In the genomic region with DNA sequence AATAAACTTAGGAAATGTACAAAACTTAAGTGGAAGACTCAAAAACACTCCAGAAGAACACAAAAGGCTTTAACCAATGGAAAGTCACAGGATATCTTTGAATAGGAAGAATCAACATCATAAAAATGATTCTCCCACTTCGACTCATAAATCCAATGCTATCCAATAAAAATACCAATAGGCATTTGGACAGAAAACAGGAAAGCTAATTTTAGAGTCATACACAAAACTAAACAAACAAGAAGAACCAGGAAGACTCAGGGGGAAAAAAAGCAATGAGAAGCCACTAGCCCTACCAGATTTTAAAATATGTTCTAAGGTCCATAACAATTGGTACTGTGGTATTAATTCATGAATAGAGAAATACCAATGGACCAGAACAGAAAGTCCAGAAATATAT, we compare ENCODE assay signal across 17 cellular contexts. TPM values are rescaled to one million over a fixed set of nuclear protein-coding genes. Genes with fewer than 3 reads are reported as not detected.
DNase-seq lines count a peak whose midpoint lies in the region; ATAC-seq and TF ChIP-seq lines count a peak whose summit lies in the region.
"Had no signal": no experiment of that assay in that cellular context is flagged by ENCODE, and none has a peak within 500 bp of the region (broad histone marks: within the 10 kb centered on the region; RNA-seq: fewer than 3 reads in every experiment).

No MANE protein-coding gene starts in this region.

- TF ChIP-seq CTCF in 22Rv1 (IDR thresholded peaks at IDR 0.05): no peak
- TF ChIP-seq CTCF in LNCaP clone FGC (IDR thresholded peaks at IDR 0.05; ENCODE audit: control insufficient read depth, extremely low read depth, insufficient read depth): no peak
- TF ChIP-seq CTCF in fibroblast of villous mesenchyme (IDR thresholded peaks at IDR 0.05; ENCODE audit: insufficient read depth, low read depth, low read length): no peak

- H3K27ac ChIP-seq in 22Rv1: peak overlapping the region; percentile 66
- H3K27ac ChIP-seq: BLaER1 treated with 17β-estradiol and CSF1 and Interleukin-3, amounts not matched to agents 10 nM and 100 nM had no signal

- H3K4me3 ChIP-seq in LNCaP clone FGC (ENCODE audit: low read depth, low read length): no peak overlapping the region
- H3K4me3 ChIP-seq in fibroblast of villous mesenchyme (ENCODE audit: low read depth, low read length): no peak overlapping the region
- H3K4me3 ChIP-seq: BLaER1 treated with 17β-estradiol and CSF1 and Interleukin-3, amounts not matched to agents 10 nM and 100 nM; GM23338 had no signal

- DNase-seq in EH (ENCODE audit: low read depth) (peak; percentile 39), LNCaP clone FGC (ENCODE audit: low read depth) (peak; percentile 76), fibroblast of villous mesenchyme (ENCODE audit: low read depth) (peak; percentile 11)
- no peak for DNase-seq in activated CD4-positive, CD25-positive, alpha-beta regulatory T cell treated with anti-CD3 and anti-CD28 coated beads, Interleukin-2, amount 50 U/mL, for 72 hours
- DNase-seq: 8988T; Caco-2; CD4-positive, CD25-positive, alpha-beta regulatory T cell; DMS153; DMS79; GF-D8; KBM-7 had no signal

- ATAC-seq in GM21526 (IDR thresholded peaks at IDR 0.05; ENCODE audit: low FRiP score, unreplicated experiment): no peak
- ATAC-seq in GM21360 (IDR thresholded peaks at IDR 0.05; ENCODE audit: unreplicated experiment): no peak
- ATAC-seq: GM23338, HepG2 had no signal

RNA-seq across cellular contexts. Expression of a gene that starts 28.2 kb away (rescaled TPM):
- total RNA-seq in fibroblast of villous mesenchyme: 39.0 and 46.6 TPM in 2 replicates
